ENCODE assay signal across 17 cellular contexts in genomic region chr14:100263141-100263540, GRCh38. TPM values are rescaled to one million over a fixed set of nuclear protein-coding genes. Genes with fewer than 3 reads are reported as not detected.
DNase-seq lines count a peak whose midpoint lies in the region; ATAC-seq and TF ChIP-seq lines count a peak whose summit lies in the region.
"Had no signal": no experiment of that assay in that cellular context is flagged by ENCODE, and none has a peak within 500 bp of the region (broad histone marks: within the 10 kb centered on the region; RNA-seq: fewer than 3 reads in every experiment).

No MANE protein-coding gene starts in this region.

- CTCF ChIA-PET in CD8-positive, alpha-beta T cell (lab: Charles Lee), result interaction anchor here (0.7 to 2.6 kb wide), 7 partner anchors 9 to 382 kb away, joined by 3 to 6 read pairs (median 4); no protein-coding TSS in a partner anchor
- CTCF ChIA-PET in IMR-90 (lab: Yijun Ruan, JAX), result interaction anchor here (0.9 to 1.3 kb wide), 2 partner anchors 17 to 23 kb away, joined by 4 to 5 read pairs; no protein-coding TSS in a partner anchor

- H2BK20ac ChIP-seq in IMR-90 (ENCODE audit: low read depth, low read length), result no peak overlapping the region

- H2BK15ac ChIP-seq in IMR-90 (ENCODE audit: low read depth, low read length), result no peak overlapping the region

- H4K20me1 ChIP-seq in IMR-90 (ENCODE audit: insufficient read depth, low read length), result peaks cover 94% of the 10 kb centered on the region

- H3K4ac ChIP-seq in IMR-90 (ENCODE audit: low read depth, low read length), result no peak overlapping the region

- no peak for TF ChIP-seq CTCF in CD8-positive, alpha-beta T cell (IDR thresholded peaks at IDR 0.05)
- no peak for TF ChIP-seq CTCF in IMR-90 (conservative IDR thresholded peaks at IDR 0.05; ENCODE audit: low read depth, low read length)
- TF ChIP-seq CTCF in psoas muscle (IDR thresholded peaks at IDR 0.05), result no peak

- no peak overlapping the region; the same call in 1 of the 2 replicates for H2AK5ac ChIP-seq in IMR-90 (ENCODE audit: low read depth, low read length)

- peaks cover 27 to 82% of the 10 kb centered on the region in 2 experiments for H3K79me1 ChIP-seq in IMR-90 (ENCODE audit: low read depth in 1 of 2, low read length in 2 of 2)

- TF ChIP-seq POLR2A in IMR-90 (IDR thresholded peaks at IDR 0.05; ENCODE audit: low read depth, low read length), result no peak

- no peak overlapping the region for H4K8ac ChIP-seq in IMR-90 (ENCODE audit: low read depth in 2 of 2, low read length in 2 of 2)

- H3K9me1 ChIP-seq in IMR-90 (ENCODE audit: insufficient read depth, low read length), result peaks cover 16% of the 10 kb centered on the region

- H3K36me3 Mint-ChIP-seq in CD8-positive, alpha-beta T cell, result peaks cover 51% of the 10 kb centered on the region

- peak overlapping the region; percentile 47 for H3K27ac Mint-ChIP-seq in CD8-positive, alpha-beta T cell

- 33% methylated on average over 1 of the region's 3 CpGs; no CpG with 5 or more reads in 1 of the 2 experiments for WGBS in IMR-90 (ENCODE audit: extremely low coverage in 2 of 2, insufficient read length in 1 of 2), 2 experiments
- 46 to 63% (median 48%) methylated on average over 3 of the region's 3 CpGs for WGBS in psoas muscle, 3 donors

- H3K18ac ChIP-seq in IMR-90 (ENCODE audit: low read depth, low read length), result no peak overlapping the region

- no peak overlapping the region for H3K4me3 Mint-ChIP-seq in CD8-positive, alpha-beta T cell
- H3K4me3 Mint-ChIP-seq: stimulated activated naive CD8-positive, alpha-beta T cell treated with anti-CD3 and anti-CD28 coated beads, Interleukin-15, Interleukin-2, amounts not matched to agents 100 ng/mL and 50 ng/mL, for 24 hours had no signal

- no peak overlapping the region for H3K23ac ChIP-seq in IMR-90 (ENCODE audit: low read depth, low read length)

- no peak overlapping the region for H4K5ac ChIP-seq in IMR-90 (ENCODE audit: low read depth, low read length)

- no peak overlapping the region for H3K4me3 ChIP-seq in CD8-positive, alpha-beta T cell (ENCODE audit: low read depth, low read length)
- H3K4me3 ChIP-seq in IMR-90 (ENCODE audit: insufficient read depth, low read depth, low read length) (no peak overlapping the region), adipocyte (ENCODE audit: low read length) (no peak overlapping the region), psoas muscle (no peak overlapping the region)

- no peaks in the 10 kb centered on the region for H3K27me3 Mint-ChIP-seq in CD8-positive, alpha-beta T cell (ENCODE audit: low read depth)
- H3K27me3 Mint-ChIP-seq: stimulated activated naive CD8-positive, alpha-beta T cell treated with anti-CD3 and anti-CD28 coated beads, Interleukin-15, Interleukin-2, amounts not matched to agents 100 ng/mL and 50 ng/mL, for 24 hours had no signal

- no peaks in the 10 kb centered on the region for H3K9me3 Mint-ChIP-seq in CD8-positive, alpha-beta T cell
- H3K9me3 Mint-ChIP-seq: stimulated activated naive CD8-positive, alpha-beta T cell treated with anti-CD3 and anti-CD28 coated beads, Interleukin-15, Interleukin-2, amounts not matched to agents 100 ng/mL and 50 ng/mL, for 24 hours had no signal

- H3K14ac ChIP-seq in IMR-90 (replicated peaks; ENCODE audit: low read depth, low read length), result no peak overlapping the region

- no peak overlapping the region for H2AK9ac ChIP-seq in IMR-90 (replicated peaks; ENCODE audit: low read depth, low read length, poor library complexity)

- H4K91ac ChIP-seq in IMR-90 (ENCODE audit: insufficient read depth, low read depth, low read length), result no peak overlapping the region

- peaks cover 20% of the 10 kb centered on the region for H3K36me3 ChIP-seq in CD8-positive, alpha-beta T cell (ENCODE audit: insufficient read depth, low read length)
- peaks cover 18% of the 10 kb centered on the region for H3K36me3 ChIP-seq in IMR-90 (ENCODE audit: control insufficient read depth, insufficient read depth, low read length)
- H3K36me3 ChIP-seq in adipocyte (ENCODE audit: control insufficient read depth, insufficient read depth, low read length, severe bottlenecking), result peaks cover 8% of the 10 kb centered on the region
- peaks cover 0 to 16% of the 10 kb centered on the region in 2 donors for H3K36me3 ChIP-seq in psoas muscle (ENCODE audit: insufficient read depth in 1 of 2, low read depth in 1 of 2)

- no peaks in the 10 kb centered on the region for H3K9me3 ChIP-seq in CD8-positive, alpha-beta T cell (ENCODE audit: low read length)
- H3K9me3 ChIP-seq in IMR-90 (ENCODE audit: control insufficient read depth, insufficient read depth, low read length), result no peaks in the 10 kb centered on the region
- H3K9me3 ChIP-seq in adipocyte (ENCODE audit: control insufficient read depth, low read length), result no peaks in the 10 kb centered on the region
- no peaks in the 10 kb centered on the region for H3K9me3 ChIP-seq in psoas muscle
- H3K9me3 ChIP-seq: neutrophil had no signal

- in situ Hi-C loops in IMR-90 (cut with MboI; ENCODE audit: low sequenced_read_pairs), result no loop called here

- no peak overlapping the region for H3K27ac ChIP-seq in CD8-positive, alpha-beta T cell (ENCODE audit: low read depth, low read length)
- H3K27ac ChIP-seq in IMR-90 (ENCODE audit: insufficient read depth, low read length), result no peak overlapping the region; the same call in 1 of the 2 replicates
- H3K27ac ChIP-seq in psoas muscle, result peak overlapping the region; percentile 58
- H3K27ac ChIP-seq: neutrophil had no signal

- H3K4me1 Mint-ChIP-seq in CD8-positive, alpha-beta T cell (ENCODE audit: low read depth), result peaks cover 86% of the 10 kb centered on the region

- DNase-seq in CD8-positive, alpha-beta T cell, result no peak
- no peak for DNase-seq in IMR-90
- peak; percentile 29 for DNase-seq in adipocyte (ENCODE audit: low read depth)
- DNase-seq in psoas muscle, result no peak
- DNase-seq in CD1c-positive myeloid dendritic cell (ENCODE audit: extremely low spot score), result no peak
- DNase-seq in NOMO-1 treated with DMSO at 0.1 percent for 48 hours (lab: John Stamatoyannopoulos, UW; ENCODE audit: unreplicated experiment), result no peak
- DNase-seq: activated gamma-delta T cell treated with Interleukin-2 at 50 U/mL for 16 hours, caudate nucleus, GDM1, KG1, NCI-H1436 treated with DMSO at 0.1 percent for 48 hours, NCI-H2227 treated with DMSO at 0.1 percent for 48 hours had no signal

- TF ChIP-seq RAD21 in IMR-90 (IDR thresholded peaks at IDR 0.05; ENCODE audit: low read length), result no peak

- H3K4me1 ChIP-seq in CD8-positive, alpha-beta T cell (ENCODE audit: insufficient read depth, low read length), result peaks cover 56% of the 10 kb centered on the region
- H3K4me1 ChIP-seq in IMR-90 (ENCODE audit: control insufficient read depth, insufficient read depth, low read length) (peaks cover 10% of the 10 kb centered on the region), adipocyte (ENCODE audit: control insufficient read depth, insufficient read depth, low read length) (peaks cover 11% of the 10 kb centered on the region), psoas muscle (peaks cover 52% of the 10 kb centered on the region)

- no peak overlapping the region for H3K9ac ChIP-seq in IMR-90 (ENCODE audit: low read depth, low read length)
- no peak overlapping the region for H3K9ac ChIP-seq in adipocyte (ENCODE audit: low read length)

- H3K4me2 ChIP-seq in IMR-90 (ENCODE audit: low read depth, low read length), result no peak overlapping the region

- intact Hi-C loops in CD8-positive, alpha-beta T cell (cut with DNase I, micrococcal nuclease), result no loop called here
- intact Hi-C loops in IMR-90 (cut with micrococcal nuclease) (no loop called here), psoas muscle (cut with DNase I) (no loop called here)

- dilution Hi-C loops in IMR-90 (cut with HindIII; ENCODE audit: low sequenced_read_pairs, unreplicated experiment), result no loop called here

- no peak overlapping the region for H3K56ac ChIP-seq in IMR-90 (ENCODE audit: extremely low read depth, insufficient read depth, low read length)

- POLR2A ChIA-PET in CD8-positive, alpha-beta T cell (lab: Charles Lee), result no interaction called here
- POLR2A ChIA-PET in IMR-90 (lab: Charles Lee; ENCODE audit: unreplicated experiment), result no interaction called here

- H2BK5ac ChIP-seq in IMR-90 (ENCODE audit: low read depth, low read length, poor library complexity, severe bottlenecking), result no peak overlapping the region

- no peak for ATAC-seq in CD8-positive, alpha-beta T cell
- peak; percentile 73 for ATAC-seq in IMR-90 (ENCODE audit: low read depth)
- peak; percentile 67 to 93 (median 81) for ATAC-seq in psoas muscle
- no peak for ATAC-seq in HG03159 (IDR thresholded peaks at IDR 0.05; ENCODE audit: unreplicated experiment)

- no peaks in the 10 kb centered on the region for H3K27me3 ChIP-seq in CD8-positive, alpha-beta T cell (ENCODE audit: insufficient read depth, low read length)
- no peaks in the 10 kb centered on the region for H3K27me3 ChIP-seq in IMR-90 (ENCODE audit: control insufficient read depth, insufficient read depth, low read length)
- H3K27me3 ChIP-seq in adipocyte (replicated peaks; ENCODE audit: control insufficient read depth, insufficient read depth, low read length), result no peaks in the 10 kb centered on the region
- no peaks in the 10 kb centered on the region for H3K27me3 ChIP-seq in psoas muscle (ENCODE audit: insufficient read depth in 3 of 3, low read length in 2 of 3)
- H3K27me3 ChIP-seq: neutrophil had no signal

- H2BK120ac ChIP-seq in IMR-90 (ENCODE audit: low read depth, low read length), result no peak overlapping the region

- H2AFZ ChIP-seq in IMR-90 (replicated peaks; ENCODE audit: low read length, poor library complexity), result no peak overlapping the region

- no TSS peak for BruUV-seq in IMR-90 (replicated peaks; lab: Mats Ljungman, UMichigan)

RNA-seq across cellular contexts. Expression of gene YY1, which starts 24.2 kb away (rescaled TPM):
- 10 to 100 TPM; 70.0 to 80.7 TPM for total RNA-seq in CD8-positive, alpha-beta T cell
- total RNA-seq in IMR-90 (2012; rRNA removed), result 26.7 and 29.9 TPM in 2 replicates
- 21.1 and 21.7 TPM in 2 replicates for polyA plus RNA-seq in IMR-90 (2012; rRNA removed)
- 14.4 and 15.6 TPM in 2 replicates for polyA plus RNA-seq in IMR-90 (2012; cell fraction: cytosol; rRNA removed)
- 20.1 and 46.1 TPM in 2 replicates for polyA plus RNA-seq in IMR-90 (2012; cell fraction: nucleus; rRNA removed; ENCODE audit: low replicate concordance)
- 10 to 100 TPM; 44.6 to 58.4 (median 53.3) TPM for total RNA-seq in psoas muscle
- polyA plus RNA-seq in psoas muscle, result 10 to 100 TPM; 23.8 to 44.3 (median 34.7) TPM

RNA-seq across cellular contexts. Expression of gene SLC25A29, which starts 43.1 kb away (rescaled TPM):
- 10 to 100 TPM; 19.4 to 22.8 TPM for total RNA-seq in CD8-positive, alpha-beta T cell
- total RNA-seq in IMR-90 (2012; rRNA removed) (6.5 and 6.9 TPM in 2 replicates), psoas muscle (10 to 100 TPM in 1 of 4 donors, 1 to 10 TPM in 3; 5.0 to 14.8 (median 7.5) TPM)
- polyA plus RNA-seq in IMR-90 (2012; rRNA removed) (37.7 and 42.6 TPM in 2 replicates), psoas muscle (1 to 10 TPM; 4.5 to 7.2 (median 6.7) TPM)
- polyA plus RNA-seq in IMR-90 (2012; cell fraction: cytosol; rRNA removed), result 17.9 and 46.0 TPM in 2 replicates
- polyA plus RNA-seq in IMR-90 (2012; cell fraction: nucleus; rRNA removed; ENCODE audit: low replicate concordance), result 218 and 643 TPM in 2 replicates

RNA-seq across cellular contexts. Expression of gene SLC25A47, which starts 60.0 kb away (rescaled TPM):
- total RNA-seq in CD8-positive, alpha-beta T cell, result not detected
- total RNA-seq in IMR-90 (2012; rRNA removed) (not detected in 2 replicates), psoas muscle (under 1 TPM in 1 of 4 donors, not detected in 3; 0.12 TPM)
- polyA plus RNA-seq in IMR-90 (2012; rRNA removed) (not detected in 2 replicates), psoas muscle (under 1 TPM in 1 of 3 donors, not detected in 2; 0.03 TPM)
- 0.02 TPM in 1 of 2 replicates, not detected in the other for polyA plus RNA-seq in IMR-90 (2012; cell fraction: cytosol; rRNA removed)
- polyA plus RNA-seq in IMR-90 (2012; cell fraction: nucleus; rRNA removed; ENCODE audit: low replicate concordance), result 0.10 TPM in 1 of 2 replicates, not detected in the other
- total RNA-seq: frontal cortex, mesenteric fat pad had no signal

Comparison
In these comparisons a context has a peak if more than half of its experiments do, and no peak if none do; other contexts are left out.
1. ATAC-seq: peak in IMR-90 (single experiment) and psoas muscle (4 of 4); none in CD8-positive, alpha-beta T cell (single experiment) and HG03159 (single experiment).